ENCODE assay signal across 10 cellular contexts in genomic region chr2:207869784-207870778, GRCh38.
DNase-seq lines count a peak whose midpoint lies in the region; ATAC-seq, FAIRE-seq and TF ChIP-seq lines count a peak whose summit lies in the region.
"Had no signal": no experiment of that assay in that cellular context is flagged by ENCODE, and none has a peak within 500 bp of the region (broad histone marks: within the 10 kb centered on the region; RNA-seq: fewer than 3 reads in every experiment).

No MANE protein-coding gene starts in this region.

- no peak overlapping the region for H3K27ac ChIP-seq in endothelial cell of umbilical vein (ENCODE audit: insufficient read depth, low read depth, low read length)
- H3K27ac ChIP-seq in smooth muscle cell (ENCODE audit: low read depth): peak overlapping the region; percentile 8
- H3K27ac ChIP-seq in neural progenitor cell: no peak overlapping the region

- H3K79me2 ChIP-seq in Loucy (ENCODE audit: insufficient read depth, low read length) (no peaks in the 10 kb centered on the region), endothelial cell of umbilical vein (ENCODE audit: control insufficient read depth, insufficient read depth, low read length) (no peaks in the 10 kb centered on the region), smooth muscle cell (ENCODE audit: low read depth) (no peaks in the 10 kb centered on the region), neural progenitor cell (ENCODE audit: low read depth) (no peaks in the 10 kb centered on the region)

- FAIRE-seq in endothelial cell of umbilical vein (lab: Jason Lieb, UNC): peak; percentile 40

- H3K9me1 ChIP-seq in endothelial cell of umbilical vein (replicated peaks; ENCODE audit: control insufficient read depth, extremely low read depth, insufficient read depth, low read length): no peaks in the 10 kb centered on the region

- DNase-seq in endothelial cell of umbilical vein (ENCODE audit: low read depth, low spot score): peak; percentile 16
- DNase-seq in smooth muscle cell (lab: John Stamatoyannopoulos, UW; ENCODE audit: unreplicated experiment): no peak
- DNase-seq in NCI-H510A treated with DMSO at 0.1 percent for 48 hours (lab: John Stamatoyannopoulos, UW): no peak
- no peak for DNase-seq in neural progenitor cell (ENCODE audit: low spot score)
- no peak for DNase-seq in H7
- DNase-seq: NCI-H2227 treated with DMSO at 0.1 percent for 48 hours; stimulated activated CD4-positive, alpha-beta T cell treated with anti-CD3 and anti-CD28 coated beads, Interleukin-2, amount 100 ng/mL, for 48 hours had no signal

- POLR2A ChIA-PET in endothelial cell of umbilical vein (lab: Charles Lee): no interaction called here

- intact Hi-C loops in endothelial cell of umbilical vein (cut with micrococcal nuclease): no loop called here

- dilution Hi-C loops in endothelial cell of umbilical vein (cut with MboI; ENCODE audit: extremely low pct_ligation_motif_present, low sequenced_read_pairs): no loop called here

- 65% methylated on average over 7 of the region's 7 CpGs for WGBS in smooth muscle cell (ENCODE audit: low lambda C conversion rate)

- H3K9me3 Mint-ChIP-seq in neural progenitor cell: no peaks in the 10 kb centered on the region

- peaks cover 7% of the 10 kb centered on the region for H3K4me1 Mint-ChIP-seq in neural progenitor cell

- no peak overlapping the region for H3K27ac Mint-ChIP-seq in neural progenitor cell

- no peaks in the 10 kb centered on the region for H3K27me3 ChIP-seq in Loucy (ENCODE audit: insufficient read depth, low read length, poor library complexity, severe bottlenecking)
- no peaks in the 10 kb centered on the region for H3K27me3 ChIP-seq in endothelial cell of umbilical vein (ENCODE audit: control insufficient read depth in 2 of 2, insufficient read depth in 2 of 2, low read length in 2 of 2)
- H3K27me3 ChIP-seq in smooth muscle cell (ENCODE audit: low read depth): no peaks in the 10 kb centered on the region
- H3K27me3 ChIP-seq in neural progenitor cell: no peaks in the 10 kb centered on the region
- H3K27me3 ChIP-seq in H7 (ENCODE audit: control insufficient read depth, insufficient read depth, low read length): no peaks in the 10 kb centered on the region

- no peaks in the 10 kb centered on the region for H3K27me3 Mint-ChIP-seq in neural progenitor cell (ENCODE audit: insufficient read depth, low read depth)

- CTCF ChIA-PET in endothelial cell of umbilical vein (lab: Charles Lee): interaction anchor here (0.8 to 3.4 kb wide), 5 partner anchors 10 to 170 kb away, joined by 3 to 10 read pairs (median 4); no protein-coding TSS in a partner anchor

- no peaks in the 10 kb centered on the region for H3K36me3 Mint-ChIP-seq in neural progenitor cell

- H2AFZ ChIP-seq in Loucy (ENCODE audit: low read length) (no peak overlapping the region), endothelial cell of umbilical vein (ENCODE audit: low read depth, low read length) (no peak overlapping the region), smooth muscle cell (ENCODE audit: low read depth) (no peak overlapping the region), neural progenitor cell (replicated peaks) (no peak overlapping the region)

- TF ChIP-seq CTCF in Loucy (conservative IDR thresholded peaks at IDR 0.05; ENCODE audit: low read length) (no peak), endothelial cell of umbilical vein (IDR thresholded peaks at IDR 0.05; ENCODE audit: extremely low read depth in 1 of 2, insufficient read depth in 1 of 2, low read depth in 1 of 2, low read length in 2 of 2) (no peak), smooth muscle cell (IDR thresholded peaks at IDR 0.05; ENCODE audit: borderline replicate concordance, insufficient read depth, poor library complexity, severe bottlenecking) (no peak), neural progenitor cell (IDR thresholded peaks at IDR 0.05) (no peak)

- H3F3A ChIP-seq in Loucy (ENCODE audit: low read depth) (0 out of 2 replicates have a peak, but pooled peaks cover 2% of the 10 kb centered on the region), smooth muscle cell (ENCODE audit: low read depth) (no peaks in the 10 kb centered on the region), neural progenitor cell (ENCODE audit: low read depth) (peaks cover 32% of the 10 kb centered on the region)

- H3K4me2 ChIP-seq in Loucy (ENCODE audit: low read depth, low read length, poor library complexity, severe bottlenecking): peak overlapping the region; percentile 10
- no peak overlapping the region for H3K4me2 ChIP-seq in endothelial cell of umbilical vein (ENCODE audit: insufficient read depth, low read length)
- H3K4me2 ChIP-seq in smooth muscle cell: no peak overlapping the region
- no peak overlapping the region for H3K4me2 ChIP-seq in neural progenitor cell

- no peak overlapping the region for H3K4me3 ChIP-seq in Loucy (ENCODE audit: low read length, poor library complexity, severe bottlenecking)
- H3K4me3 ChIP-seq in endothelial cell of umbilical vein (replicated peaks in 1 of 3; ENCODE audit: insufficient read depth in 1 of 3, low read depth in 1 of 3, low read length in 3 of 3): no peak overlapping the region
- H3K4me3 ChIP-seq in smooth muscle cell: no peak overlapping the region
- no peak overlapping the region for H3K4me3 ChIP-seq in neural progenitor cell
- H3K4me3 ChIP-seq in H7 (ENCODE audit: insufficient read depth, low read depth, low read length): no peak overlapping the region

- peaks cover 31% of the 10 kb centered on the region for H3K4me1 ChIP-seq in Loucy (ENCODE audit: insufficient read depth, low read length, poor library complexity, severe bottlenecking)
- H3K4me1 ChIP-seq in endothelial cell of umbilical vein (ENCODE audit: control insufficient read depth, extremely low read depth, insufficient read depth, low read length): no peaks in the 10 kb centered on the region
- H3K4me1 ChIP-seq in smooth muscle cell (ENCODE audit: low read depth): peaks cover 17% of the 10 kb centered on the region
- H3K4me1 ChIP-seq in neural progenitor cell: peaks cover 39% of the 10 kb centered on the region

- ATAC-seq in GM19438 (IDR thresholded peaks at IDR 0.05; ENCODE audit: low read depth, unreplicated experiment) (peak; percentile 56), HG03045 (IDR thresholded peaks at IDR 0.05; ENCODE audit: unreplicated experiment) (no peak)

- no TSS peak for BruUV-seq in endothelial cell of umbilical vein (replicated peaks; lab: Mats Ljungman, UMichigan)

- no peaks in the 10 kb centered on the region for H3K9me3 ChIP-seq in Loucy (ENCODE audit: insufficient read depth, low read depth, low read length)
- H3K9me3 ChIP-seq in endothelial cell of umbilical vein (replicated peaks; ENCODE audit: control insufficient read depth, insufficient read depth, low read length): no peaks in the 10 kb centered on the region
- H3K9me3 ChIP-seq in smooth muscle cell (replicated peaks; ENCODE audit: low read depth): no peaks in the 10 kb centered on the region
- no peaks in the 10 kb centered on the region for H3K9me3 ChIP-seq in neural progenitor cell (ENCODE audit: low read depth)

- TF ChIP-seq POLR2A in endothelial cell of umbilical vein (IDR thresholded peaks at IDR 0.05; ENCODE audit: low read depth, low read length): no peak

- H4K20me1 ChIP-seq in Loucy (ENCODE audit: insufficient read depth, low read length, poor library complexity, severe bottlenecking) (no peaks in the 10 kb centered on the region), endothelial cell of umbilical vein (replicated peaks; ENCODE audit: control insufficient read depth, extremely low read depth, insufficient read depth, low read length) (no peaks in the 10 kb centered on the region), smooth muscle cell (ENCODE audit: low read depth) (no peaks in the 10 kb centered on the region), neural progenitor cell (ENCODE audit: low read depth) (no peaks in the 10 kb centered on the region)

- no peak overlapping the region for H3K4me3 Mint-ChIP-seq in neural progenitor cell

- H3K9ac ChIP-seq in Loucy (ENCODE audit: low read depth, low read length, poor library complexity, severe bottlenecking) (no peak overlapping the region), endothelial cell of umbilical vein (replicated peaks; ENCODE audit: extremely low read depth, insufficient read depth, low read length) (no peak overlapping the region), smooth muscle cell (ENCODE audit: low read depth) (no peak overlapping the region), neural progenitor cell (no peak overlapping the region)

- no peaks in the 10 kb centered on the region for H3K9me2 ChIP-seq in Loucy (replicated peaks; ENCODE audit: low read depth, low read length)

- H3K36me3 ChIP-seq in Loucy (ENCODE audit: insufficient read depth, low read length): no peaks in the 10 kb centered on the region
- H3K36me3 ChIP-seq in endothelial cell of umbilical vein (ENCODE audit: control insufficient read depth in 2 of 2, extremely low read depth in 1 of 2, insufficient read depth in 2 of 2, low read length in 2 of 2): no peaks in the 10 kb centered on the region
- H3K36me3 ChIP-seq in smooth muscle cell (ENCODE audit: low read depth): no peaks in the 10 kb centered on the region
- H3K36me3 ChIP-seq in neural progenitor cell: no peaks in the 10 kb centered on the region
- no peaks in the 10 kb centered on the region for H3K36me3 ChIP-seq in H7 (replicated peaks; ENCODE audit: control insufficient read depth, insufficient read depth, low read length)

TF ChIP-seq in endothelial cell of umbilical vein, 7 proteins besides CTCF, POLR2A, EP300 and RAD21:
- no peak for TF ChIP-seq EZH2 (IDR thresholded peaks at IDR 0.05; ENCODE audit: borderline replicate concordance, low read depth, low read length, severe bottlenecking)
- peak; percentile 16 for TF ChIP-seq FOS (IDR thresholded peaks at IDR 0.05; ENCODE audit: borderline replicate concordance, insufficient read depth, low read length)
